Comparison of ENCODE assay signal across 11 cellular contexts in genomic region chr7:70016044-70016770, GRCh38.
DNase-seq lines count a peak whose midpoint lies in the region; ATAC-seq and TF ChIP-seq lines count a peak whose summit lies in the region.
"Had no signal": no experiment of that assay in that cellular context is flagged by ENCODE, and none has a peak within 500 bp of the region (broad histone marks: within the 10 kb centered on the region; RNA-seq: fewer than 3 reads in every experiment).

No MANE protein-coding gene starts in this region.

- peaks cover 26% of the 10 kb centered on the region for H3K4me1 Mint-ChIP-seq in WTC11
- H3K4me1 Mint-ChIP-seq: activated naive CD8-positive, alpha-beta T cell treated with anti-CD3 and anti-CD28 coated beads, Interleukin-2, amount 10 ng/mL, durations not matched to agents 7 days and 5 days had no signal

- no peak overlapping the region for H3K4me3 ChIP-seq in BLaER1 treated with 17β-estradiol and CSF1 and Interleukin-3, amounts not matched to agents 10 nM and 100 nM
- no peak overlapping the region for H3K4me3 ChIP-seq in fibroblast of villous mesenchyme (ENCODE audit: low read depth, low read length)
- H3K4me3 ChIP-seq: neural progenitor cell had no signal

- peaks cover 0 to 19% (median 0%) of the 10 kb centered on the region in 11 experiments; a peak in 5 of 22 replicates for H4K20me1 ChIP-seq in BLaER1 treated with 17β-estradiol and CSF1 and Interleukin-3, amounts not matched to agents 10 nM and 100 nM

- H3K4me2 ChIP-seq in BLaER1 treated with 17β-estradiol and CSF1 and Interleukin-3, amounts not matched to agents 10 nM and 100 nM: peak overlapping the region in 9 of 11 experiments; percentile 1 to 54 (median 23); a peak in 10 of 22 replicates
- H3K4me2 ChIP-seq: neural progenitor cell had no signal

- CTCF ChIA-PET in WTC11 (lab: Charles Lee): no interaction called here

- H3K9ac ChIP-seq in BLaER1 treated with 17β-estradiol and CSF1 and Interleukin-3, amounts not matched to agents 10 nM and 100 nM: no peak overlapping the region
- H3K9ac ChIP-seq: neural progenitor cell had no signal

- no peaks in the 10 kb centered on the region; a peak in 1 of 22 replicates for H3K9me3 ChIP-seq in BLaER1 treated with 17β-estradiol and CSF1 and Interleukin-3, amounts not matched to agents 10 nM and 100 nM (replicated peaks in 1 of 11)

- H3K36me3 ChIP-seq in BLaER1 treated with 17β-estradiol and CSF1 and Interleukin-3, amounts not matched to agents 10 nM and 100 nM: no peaks in the 10 kb centered on the region
- H3K36me3 ChIP-seq: neural progenitor cell had no signal

- H3K27me3 Mint-ChIP-seq in WTC11 (ENCODE audit: low read depth): peaks cover 2% of the 10 kb centered on the region; the same call in 1 of the 2 replicates

- POLR2A ChIA-PET in WTC11 (lab: Charles Lee): no interaction called here

- ATAC-seq in WTC11 (no peak), omental fat pad (ENCODE audit: low FRiP score) (peak; percentile 96), GM19035 (IDR thresholded peaks at IDR 0.05; ENCODE audit: unreplicated experiment) (no peak), HG02885 (IDR thresholded peaks at IDR 0.05; ENCODE audit: poor library complexity, unreplicated experiment) (no peak), GM18873 (IDR thresholded peaks at IDR 0.05; ENCODE audit: low FRiP score, unreplicated experiment) (no peak)

- no peak overlapping the region; a peak in 1 of 22 replicates for H3K27ac ChIP-seq in BLaER1 treated with 17β-estradiol and CSF1 and Interleukin-3, amounts not matched to agents 10 nM and 100 nM
- H3K27ac ChIP-seq: HL-60, neural progenitor cell had no signal

- no peak overlapping the region for H3K4me3 Mint-ChIP-seq in WTC11
- H3K4me3 Mint-ChIP-seq: activated naive CD8-positive, alpha-beta T cell treated with anti-CD3 and anti-CD28 coated beads, Interleukin-2, amount 10 ng/mL, durations not matched to agents 7 days and 5 days; neural progenitor cell had no signal

- TF ChIP-seq CTCF in WTC11 (IDR thresholded peaks at IDR 0.05) (no peak), fibroblast of villous mesenchyme (IDR thresholded peaks at IDR 0.05; ENCODE audit: insufficient read depth, low read depth, low read length) (no peak), omental fat pad (IDR thresholded peaks at IDR 0.05) (no peak)

- 0 out of 2 replicates have a peak overlapping the region, but pooled peaks have one; percentile 57 for H3K27ac Mint-ChIP-seq in WTC11
- H3K27ac Mint-ChIP-seq: activated naive CD8-positive, alpha-beta T cell treated with anti-CD3 and anti-CD28 coated beads, Interleukin-2, amount 10 ng/mL, durations not matched to agents 7 days and 5 days; neural progenitor cell had no signal

- H3K36me3 Mint-ChIP-seq in WTC11: no peaks in the 10 kb centered on the region
- H3K36me3 Mint-ChIP-seq: activated naive CD8-positive, alpha-beta T cell treated with anti-CD3 and anti-CD28 coated beads, Interleukin-2, amount 10 ng/mL, durations not matched to agents 7 days and 5 days; neural progenitor cell had no signal

- H3K27me3 ChIP-seq in BLaER1 treated with 17β-estradiol and CSF1 and Interleukin-3, amounts not matched to agents 10 nM and 100 nM: no peaks in the 10 kb centered on the region
- H3K27me3 ChIP-seq: neural progenitor cell had no signal

- peaks cover 11 to 52% (median 33%) of the 10 kb centered on the region in 10 experiments; a peak in 18 of 20 replicates for H3K4me1 ChIP-seq in BLaER1 treated with 17β-estradiol and CSF1 and Interleukin-3, amounts not matched to agents 10 nM and 100 nM

- DNase-seq in WTC11 (ENCODE audit: low spot score) (no peak), fibroblast of villous mesenchyme (ENCODE audit: low read depth) (peak; percentile 29), omental fat pad (ENCODE audit: low spot score) (no peak)
- DNase-seq in activated CD4-positive, CD25-positive, alpha-beta regulatory T cell (lab: John Stamatoyannopoulos, UW): no peak
- DNase-seq: activated naive CD8-positive, alpha-beta T cell treated with anti-CD3 and anti-CD28 coated beads, Interleukin-2, amount 10 ng/mL, durations not matched to agents 7 days and 5 days had no signal

- H3K9me3 Mint-ChIP-seq in WTC11: no peaks in the 10 kb centered on the region
- H3K9me3 Mint-ChIP-seq: activated naive CD8-positive, alpha-beta T cell treated with anti-CD3 and anti-CD28 coated beads, Interleukin-2, amount 10 ng/mL, durations not matched to agents 7 days and 5 days; neural progenitor cell had no signal

TF ChIP-seq in WTC11, 78 proteins besides CTCF, POLR2A, EP300 and RAD21:
- TF ChIP-seq AR (CRISPR knock-in tag; IDR thresholded peaks at IDR 0.05) (no peak), ZNF121 (CRISPR knock-in tag; IDR thresholded peaks at IDR 0.05) (no peak)
